28 cellular contexts compared by ENCODE assay signal in genomic region chr10:119297207-119297968, GRCh38.
DNase-seq lines count a peak whose midpoint lies in the region; ATAC-seq, FAIRE-seq and TF ChIP-seq lines count a peak whose summit lies in the region.
"Had no signal": no experiment of that assay in that cellular context is flagged by ENCODE, and none has a peak within 500 bp of the region (broad histone marks: within the 10 kb centered on the region; RNA-seq: fewer than 3 reads in every experiment).

No MANE protein-coding gene starts in this region.

- no peak for TF ChIP-seq CTCF in pancreas (IDR thresholded peaks at IDR 0.05)

- no peaks in the 10 kb centered on the region for H3K9me3 ChIP-seq in CD4-positive, CD25-positive, alpha-beta regulatory T cell (ENCODE audit: control insufficient read depth in 2 of 2, low read length in 2 of 2)
- no peaks in the 10 kb centered on the region for H3K9me3 ChIP-seq in pancreas
- H3K9me3 ChIP-seq: thoracic aorta had no signal

- peaks cover 20 to 68% (median 50%) of the 10 kb centered on the region in 4 donors for H3K4me1 Mint-ChIP-seq in CD4-positive, CD25-positive, alpha-beta regulatory T cell
- H3K4me1 Mint-ChIP-seq in activated T-helper 1 cell treated with anti-CD3 and anti-CD28 coated beads, Interleukin-12 subunit alpha, Interleukin-12 subunit beta, Interleukin-2, Interleukin-4 antibody, amounts not matched to agents 30 ng/mL and 10 ng/mL and 1 ng/mL, durations not matched to agents 14 hours and 24 hours and 36 hours (ENCODE audit: low read depth) = peaks cover 63% of the 10 kb centered on the region

- no peak overlapping the region for H3K4me3 ChIP-seq in CD4-positive, CD25-positive, alpha-beta regulatory T cell (ENCODE audit: low read depth, low read length)
- no peak overlapping the region for H3K4me3 ChIP-seq in pancreas
- H3K4me3 ChIP-seq: BLaER1 treated with 17β-estradiol and CSF1 and Interleukin-3, amounts not matched to agents 10 nM and 100 nM; spleen; thoracic aorta had no signal

- peaks cover 8% of the 10 kb centered on the region for H3K36me3 ChIP-seq in CD4-positive, CD25-positive, alpha-beta regulatory T cell (ENCODE audit: control insufficient read depth, insufficient read depth, low read length)
- H3K36me3 ChIP-seq in pancreas = no peaks in the 10 kb centered on the region
- H3K36me3 ChIP-seq: BLaER1 treated with 17β-estradiol and CSF1 and Interleukin-3, amounts not matched to agents 10 nM and 100 nM had no signal

- ATAC-seq in CD4-positive, CD25-positive, alpha-beta regulatory T cell (ENCODE audit: low read depth in 2 of 2) = no peak
- ATAC-seq in left ventricle myocardium superior (peak; percentile 86), pancreas (peak; percentile 11 to 38 (median 28)), GM19467 (IDR thresholded peaks at IDR 0.05; ENCODE audit: unreplicated experiment) (no peak), HG03565 (IDR thresholded peaks at IDR 0.05; ENCODE audit: unreplicated experiment) (no peak)
- ATAC-seq: SK-N-SH treated with all-trans-retinoic acid at 6 μM for 48 hours; stimulated activated memory B cell treated with anti-CD40 and anti-IgM and Interleukin-4, amounts not matched to agents 10 μg/mL and 1 μg/mL and 100 μg/mL, for 72 hours had no signal

- H3K36me3 Mint-ChIP-seq in CD4-positive, CD25-positive, alpha-beta regulatory T cell = peaks cover 26% of the 10 kb centered on the region
- H3K36me3 Mint-ChIP-seq in activated T-helper 1 cell treated with anti-CD3 and anti-CD28 coated beads, Interleukin-12 subunit alpha, Interleukin-12 subunit beta, Interleukin-2, Interleukin-4 antibody, amounts not matched to agents 30 ng/mL and 10 ng/mL and 1 ng/mL, durations not matched to agents 14 hours and 24 hours and 36 hours (ENCODE audit: low read depth) = peaks cover 34% of the 10 kb centered on the region

- no peak overlapping the region for H3K27ac ChIP-seq in CD4-positive, CD25-positive, alpha-beta regulatory T cell (ENCODE audit: insufficient read depth, low read length, poor library complexity, severe bottlenecking)
- H3K27ac ChIP-seq in pancreas = peak overlapping the region; percentile 5 to 64 (median 48)
- H3K27ac ChIP-seq: BLaER1 treated with 17β-estradiol and CSF1 and Interleukin-3, amounts not matched to agents 10 nM and 100 nM; spleen had no signal

- peak overlapping the region; percentile 44 to 90 (median 74) for H3K27ac Mint-ChIP-seq in CD4-positive, CD25-positive, alpha-beta regulatory T cell
- peak overlapping the region; percentile 62 for H3K27ac Mint-ChIP-seq in activated T-helper 1 cell treated with anti-CD3 and anti-CD28 coated beads, Interleukin-12 subunit alpha, Interleukin-12 subunit beta, Interleukin-2, Interleukin-4 antibody, amounts not matched to agents 30 ng/mL and 10 ng/mL and 1 ng/mL, durations not matched to agents 14 hours and 24 hours and 36 hours
- H3K27ac Mint-ChIP-seq: activated CD4-positive, alpha-beta memory T cell treated with anti-CD3 and anti-CD28 coated beads for 36 hours; activated T-helper 2 cell treated with anti-CD3 and anti-CD28 coated beads, Interferon-gamma antibody, Interleukin-2, Interleukin-4, amounts not matched to agents 10 μg/mL and 5 μg/mL and 100 μg/mL, durations not matched to agents 14 hours and 24 hours and 36 hours had no signal

- H3K4me3 Mint-ChIP-seq in CD4-positive, CD25-positive, alpha-beta regulatory T cell = peak overlapping the region in 1 of 4 donors; percentile 48
- no peak overlapping the region for H3K4me3 Mint-ChIP-seq in activated T-helper 1 cell treated with anti-CD3 and anti-CD28 coated beads, Interleukin-12 subunit alpha, Interleukin-12 subunit beta, Interleukin-2, Interleukin-4 antibody, amounts not matched to agents 30 ng/mL and 10 ng/mL and 1 ng/mL, durations not matched to agents 14 hours and 24 hours and 36 hours
- H3K4me3 Mint-ChIP-seq: activated CD4-positive, alpha-beta memory T cell treated with anti-CD3 and anti-CD28 coated beads for 36 hours; H9; stimulated activated memory B cell treated with anti-CD40 and anti-IgM and Interleukin-4, amounts not matched to agents 10 μg/mL and 1 μg/mL and 100 μg/mL, for 72 hours had no signal

- FAIRE-seq in pancreas (lab: Jason Lieb, UNC) = no peak
- FAIRE-seq: colon, keratinocyte had no signal

- DNase-seq in CD4-positive, CD25-positive, alpha-beta regulatory T cell = no peak
- no peak for DNase-seq in activated T-helper 1 cell treated with anti-CD3 and anti-CD28 coated beads, Interleukin-12 subunit alpha, Interleukin-12 subunit beta, Interleukin-2, Interleukin-4 antibody, amounts not matched to agents 30 ng/mL and 10 ng/mL and 1 ng/mL, durations not matched to agents 14 hours and 24 hours and 36 hours (ENCODE audit: low spot score)
- no peak for DNase-seq in left ventricle myocardium superior
- peak in 1 of 6 donors; percentile 16 for DNase-seq in pancreas
- DNase-seq in SIG-M5 treated with dmso at 0.1 percent for 504 hours (lab: John Stamatoyannopoulos, UW; ENCODE audit: unreplicated experiment) = no peak
- no peak for DNase-seq in NCI-H2227 treated with DMSO at 0.1 percent for 48 hours (lab: John Stamatoyannopoulos, UW)
- DNase-seq: ACHN; activated CD4-positive, alpha-beta memory T cell treated with anti-CD3 and anti-CD28 coated beads for 36 hours; activated CD4-positive, CD25-positive, alpha-beta regulatory T cell; activated CD8-positive, alpha-beta memory T cell treated with anti-CD3 and anti-CD28 coated beads, Interleukin-2, amount 50 U/mL, for 48 hours; effector memory CD4-positive, alpha-beta T cell; H9; NCI-H1048; NCI-H187 treated with DMSO at 0.1 percent for 48 hours; NCI-H774; RPMI8226; spleen; stimulated activated CD4-positive, alpha-beta T cell treated with anti-CD3 and anti-CD28 coated beads, Interleukin-2, amount 100 ng/mL, for 48 hours; T-helper 9 cell had no signal

- intact Hi-C loops in activated T-helper 1 cell treated with anti-CD3 and anti-CD28 coated beads, Interleukin-12 subunit alpha, Interleukin-12 subunit beta, Interleukin-2, Interleukin-4 antibody, amounts not matched to agents 30 ng/mL and 10 ng/mL and 1 ng/mL, durations not matched to agents 14 hours and 24 hours and 36 hours (cut with micrococcal nuclease) = no loop called here
- intact Hi-C loops in left ventricle myocardium superior (cut with micrococcal nuclease) = no loop called here
- intact Hi-C loops in pancreas (cut with DNase I) = no loop called here

- 65 to 70% methylated on average over 5 of the region's 5 CpGs for WGBS in pancreas, 2 donors

- peaks cover 50% of the 10 kb centered on the region for H3K4me1 ChIP-seq in CD4-positive, CD25-positive, alpha-beta regulatory T cell (ENCODE audit: control insufficient read depth, insufficient read depth, low read length, poor library complexity, severe bottlenecking)
- H3K4me1 ChIP-seq in pancreas = peaks cover 18 to 25% (median 23%) of the 10 kb centered on the region in 3 donors

- H3K27me3 Mint-ChIP-seq in CD4-positive, CD25-positive, alpha-beta regulatory T cell = no peaks in the 10 kb centered on the region
- no peaks in the 10 kb centered on the region for H3K27me3 Mint-ChIP-seq in activated T-helper 1 cell treated with anti-CD3 and anti-CD28 coated beads, Interleukin-12 subunit alpha, Interleukin-12 subunit beta, Interleukin-2, Interleukin-4 antibody, amounts not matched to agents 30 ng/mL and 10 ng/mL and 1 ng/mL, durations not matched to agents 14 hours and 24 hours and 36 hours (ENCODE audit: insufficient read depth)
- H3K27me3 Mint-ChIP-seq: activated CD4-positive, alpha-beta memory T cell treated with anti-CD3 and anti-CD28 coated beads for 36 hours; stimulated activated memory B cell treated with anti-CD40 and anti-IgM and Interleukin-4, amounts not matched to agents 10 μg/mL and 1 μg/mL and 100 μg/mL, for 72 hours had no signal

- H3K9me3 Mint-ChIP-seq in CD4-positive, CD25-positive, alpha-beta regulatory T cell = peaks cover 0 to 8% (median 2%) of the 10 kb centered on the region in 7 donors
- peaks cover 26% of the 10 kb centered on the region for H3K9me3 Mint-ChIP-seq in activated T-helper 1 cell treated with anti-CD3 and anti-CD28 coated beads, Interleukin-12 subunit alpha, Interleukin-12 subunit beta, Interleukin-2, Interleukin-4 antibody, amounts not matched to agents 30 ng/mL and 10 ng/mL and 1 ng/mL, durations not matched to agents 14 hours and 24 hours and 36 hours

- H3K27me3 ChIP-seq in CD4-positive, CD25-positive, alpha-beta regulatory T cell (ENCODE audit: control insufficient read depth, insufficient read depth, low read length) = no peaks in the 10 kb centered on the region
- no peaks in the 10 kb centered on the region for H3K27me3 ChIP-seq in pancreas
- H3K27me3 ChIP-seq: BLaER1 treated with 17β-estradiol and CSF1 and Interleukin-3, amounts not matched to agents 10 nM and 100 nM; spleen had no signal

Comparison
In these comparisons a context has a peak if more than half of its experiments do, and no peak if none do; other contexts are left out.
1. ATAC-seq: peak in left ventricle myocardium superior (single experiment) and pancreas (4 of 4); none in CD4-positive, CD25-positive, alpha-beta regulatory T cell (0 of 2), GM19467 (single experiment) and HG03565 (single experiment).